ENCODE assay signal across 11 cellular contexts in genomic region chr2:95641289-95641575, GRCh38. TPM values are rescaled to one million over a fixed set of nuclear protein-coding genes. Genes with fewer than 3 reads are reported as not detected.
"Had no signal": no experiment of that assay in that cellular context is flagged by ENCODE, and none has a peak within 500 bp of the region (broad histone marks: within the 10 kb centered on the region; RNA-seq: fewer than 3 reads in every experiment).

No MANE protein-coding gene starts in this region.

RNA-seq across cellular contexts. Expression of gene TRIM43, which starts 49.4 kb away (rescaled TPM):
- total RNA-seq: activated CD4-positive, alpha-beta T cell treated with anti-CD3 and anti-CD28 coated beads for 36 hours; activated CD4-positive, alpha-beta T cell treated with anti-CD3 and anti-CD28 coated beads, Interleukin-2, amount 10 ng/mL, durations not matched to agents 7 days and 5 days; activated CD8-positive, alpha-beta T cell treated with anti-CD3 and anti-CD28 coated beads, Interleukin-2, amount 10 ng/mL, durations not matched to agents 7 days and 5 days; activated naive CD8-positive, alpha-beta T cell treated with anti-CD3 and anti-CD28 coated beads, Interleukin-2, amount 10 ng/mL, durations not matched to agents 7 days and 5 days; ascending aorta; cardiac muscle cell; T-cell; T-helper 1 cell treated with Interleukin-12 subunit alpha and Interleukin-12 subunit beta and Interleukin-4 antibody, amounts not matched to agents 30 ng/mL and 1 ng/mL, for 36 hours; T-helper 17 cell; WTC11 had no signal
- polyA plus RNA-seq: adipose tissue, cardiac muscle cell had no signal
